ENCODE assay signal across 1 cellular context in the genomic region with DNA sequence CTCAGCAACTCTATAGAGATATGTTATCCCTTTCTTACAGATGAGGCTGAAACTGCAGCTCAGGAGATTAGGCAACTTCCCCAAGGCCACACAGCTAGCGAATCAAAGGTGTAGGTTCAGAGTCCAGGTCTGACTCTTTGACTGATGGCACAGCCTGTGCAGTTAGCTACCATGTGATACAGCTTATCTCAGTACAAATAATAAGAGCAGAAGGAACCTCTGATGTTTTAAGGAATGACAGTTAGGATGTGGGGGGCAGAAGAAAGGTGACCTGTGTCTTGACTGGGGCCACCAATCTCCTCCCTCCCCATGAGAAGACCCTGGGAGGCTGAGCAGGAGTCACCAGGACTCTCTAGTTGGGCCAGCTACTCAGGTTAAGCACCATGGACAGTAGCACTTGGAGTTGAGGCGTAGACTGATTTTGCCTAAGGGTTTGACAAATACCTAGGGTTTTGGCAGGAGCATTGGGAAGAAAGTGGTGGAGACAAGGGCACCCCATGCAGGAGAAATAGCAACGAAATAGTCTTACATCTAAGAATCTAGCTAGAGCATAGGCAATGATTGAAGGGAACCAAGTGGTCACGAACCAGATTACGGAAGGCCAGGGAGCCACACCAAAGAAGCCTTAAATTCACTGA.
A peak's percentile ranks its signal among the peaks of the same experiment; 100 is the strongest.
TF ChIP-seq lines count a peak whose summit lies in the region.

No MANE protein-coding gene starts in this region.

TF ChIP-seq in HepG2, 621 proteins besides CTCF, POLR2A, EP300 and RAD21 (continued from another document and continues in another):
- TF ChIP-seq, protein P1, sequence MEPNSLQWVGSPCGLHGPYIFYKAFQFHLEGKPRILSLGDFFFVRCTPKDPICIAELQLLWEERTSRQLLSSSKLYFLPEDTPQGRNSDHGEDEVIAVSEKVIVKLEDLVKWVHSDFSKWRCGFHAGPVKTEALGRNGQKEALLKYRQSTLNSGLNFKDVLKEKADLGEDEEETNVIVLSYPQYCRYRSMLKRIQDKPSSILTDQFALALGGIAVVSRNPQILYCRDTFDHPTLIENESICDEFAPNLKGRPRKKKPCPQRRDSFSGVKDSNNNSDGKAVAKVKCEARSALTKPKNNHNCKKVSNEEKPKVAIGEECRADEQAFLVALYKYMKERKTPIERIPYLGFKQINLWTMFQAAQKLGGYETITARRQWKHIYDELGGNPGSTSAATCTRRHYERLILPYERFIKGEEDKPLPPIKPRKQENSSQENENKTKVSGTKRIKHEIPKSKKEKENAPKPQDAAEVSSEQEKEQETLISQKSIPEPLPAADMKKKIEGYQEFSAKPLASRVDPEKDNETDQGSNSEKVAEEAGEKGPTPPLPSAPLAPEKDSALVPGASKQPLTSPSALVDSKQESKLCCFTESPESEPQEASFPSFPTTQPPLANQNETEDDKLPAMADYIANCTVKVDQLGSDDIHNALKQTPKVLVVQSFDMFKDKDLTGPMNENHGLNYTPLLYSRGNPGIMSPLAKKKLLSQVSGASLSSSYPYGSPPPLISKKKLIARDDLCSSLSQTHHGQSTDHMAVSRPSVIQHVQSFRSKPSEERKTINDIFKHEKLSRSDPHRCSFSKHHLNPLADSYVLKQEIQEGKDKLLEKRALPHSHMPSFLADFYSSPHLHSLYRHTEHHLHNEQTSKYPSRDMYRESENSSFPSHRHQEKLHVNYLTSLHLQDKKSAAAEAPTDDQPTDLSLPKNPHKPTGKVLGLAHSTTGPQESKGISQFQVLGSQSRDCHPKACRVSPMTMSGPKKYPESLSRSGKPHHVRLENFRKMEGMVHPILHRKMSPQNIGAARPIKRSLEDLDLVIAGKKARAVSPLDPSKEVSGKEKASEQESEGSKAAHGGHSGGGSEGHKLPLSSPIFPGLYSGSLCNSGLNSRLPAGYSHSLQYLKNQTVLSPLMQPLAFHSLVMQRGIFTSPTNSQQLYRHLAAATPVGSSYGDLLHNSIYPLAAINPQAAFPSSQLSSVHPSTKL (CRISPR knock-in tag; IDR thresholded peaks at IDR 0.05), result peak; percentile 100
- no peak for TF ChIP-seq ZNF326 (CRISPR knock-in tag; IDR thresholded peaks at IDR 0.05; ENCODE audit: borderline replicate concordance)
- peak; percentile 50 for TF ChIP-seq STAG1 (CRISPR knock-in tag; IDR thresholded peaks at IDR 0.05)
- TF ChIP-seq, protein P2, sequence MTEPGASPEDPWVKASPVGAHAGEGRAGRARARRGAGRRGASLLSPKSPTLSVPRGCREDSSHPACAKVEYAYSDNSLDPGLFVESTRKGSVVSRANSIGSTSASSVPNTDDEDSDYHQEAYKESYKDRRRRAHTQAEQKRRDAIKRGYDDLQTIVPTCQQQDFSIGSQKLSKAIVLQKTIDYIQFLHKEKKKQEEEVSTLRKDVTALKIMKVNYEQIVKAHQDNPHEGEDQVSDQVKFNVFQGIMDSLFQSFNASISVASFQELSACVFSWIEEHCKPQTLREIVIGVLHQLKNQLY (CRISPR knock-in tag; IDR thresholded peaks at IDR 0.05), result peak; percentile 100
- TF ChIP-seq TRIM24 (CRISPR knock-in tag; IDR thresholded peaks at IDR 0.05), result peak; percentile 96
- peak; percentile 50; the same call in 1 of the 2 replicates for TF ChIP-seq ZMAT3 (CRISPR knock-in tag; conservative IDR thresholded peaks at IDR 0.05)
- peak; percentile 99 for TF ChIP-seq ZNF292 (CRISPR knock-in tag; IDR thresholded peaks at IDR 0.05; ENCODE audit: borderline replicate concordance, low read depth)
- TF ChIP-seq SIN3A (IDR thresholded peaks at IDR 0.05; ENCODE audit: borderline replicate concordance, low read depth, low read length), result 0 out of 2 replicates have a peak, but pooled peaks have one; percentile 10
- TF ChIP-seq, protein P3, sequence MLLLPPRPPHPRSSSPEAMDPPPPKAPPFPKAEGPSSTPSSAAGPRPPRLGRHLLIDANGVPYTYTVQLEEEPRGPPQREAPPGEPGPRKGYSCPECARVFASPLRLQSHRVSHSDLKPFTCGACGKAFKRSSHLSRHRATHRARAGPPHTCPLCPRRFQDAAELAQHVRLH (CRISPR knock-in tag; IDR thresholded peaks at IDR 0.05; ENCODE audit: borderline replicate concordance, low read depth), result peak; percentile 95
- peak; percentile 31; the same call in 1 of the 2 replicates for TF ChIP-seq CREB1 (IDR thresholded peaks at IDR 0.05)
- TF ChIP-seq CREB1 (CRISPR knock-in tag; IDR thresholded peaks at IDR 0.05), result peak; percentile 85
- 0 out of 2 replicates have a peak, but pooled peaks have one; percentile 45 for TF ChIP-seq ETV6 (CRISPR knock-in tag; conservative IDR thresholded peaks at IDR 0.05)
- TF ChIP-seq BRD4 (CRISPR knock-in tag; IDR thresholded peaks at IDR 0.05), result peak; percentile 95
- TF ChIP-seq CBX5 (CRISPR knock-in tag; IDR thresholded peaks at IDR 0.05; ENCODE audit: borderline replicate concordance), result peak; percentile 98; the same call in 1 of the 2 replicates
- TF ChIP-seq, protein P4, sequence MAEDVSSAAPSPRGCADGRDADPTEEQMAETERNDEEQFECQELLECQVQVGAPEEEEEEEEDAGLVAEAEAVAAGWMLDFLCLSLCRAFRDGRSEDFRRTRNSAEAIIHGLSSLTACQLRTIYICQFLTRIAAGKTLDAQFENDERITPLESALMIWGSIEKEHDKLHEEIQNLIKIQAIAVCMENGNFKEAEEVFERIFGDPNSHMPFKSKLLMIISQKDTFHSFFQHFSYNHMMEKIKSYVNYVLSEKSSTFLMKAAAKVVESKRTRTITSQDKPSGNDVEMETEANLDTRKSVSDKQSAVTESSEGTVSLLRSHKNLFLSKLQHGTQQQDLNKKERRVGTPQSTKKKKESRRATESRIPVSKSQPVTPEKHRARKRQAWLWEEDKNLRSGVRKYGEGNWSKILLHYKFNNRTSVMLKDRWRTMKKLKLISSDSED (CRISPR knock-in tag; IDR thresholded peaks at IDR 0.05), result no peak
- peak; percentile 99 for TF ChIP-seq NCOR1 (IDR thresholded peaks at IDR 0.05; ENCODE audit: borderline replicate concordance, low read length)
- TF ChIP-seq GABPA (IDR thresholded peaks at IDR 0.05; ENCODE audit: low read depth, low read length), result no peak
- 0 out of 2 replicates have a peak, but pooled peaks have one; percentile 31 for TF ChIP-seq GABPA (CRISPR knock-in tag; IDR thresholded peaks at IDR 0.05; ENCODE audit: low read depth)
- TF ChIP-seq MYC (CRISPR knock-in tag; IDR thresholded peaks at IDR 0.05; ENCODE audit: borderline replicate concordance), result peak; percentile 79; the same call in 1 of the 2 replicates
- peak; percentile 86 for TF ChIP-seq RFXAP (CRISPR knock-in tag; IDR thresholded peaks at IDR 0.05; ENCODE audit: borderline replicate concordance)
- TF ChIP-seq, protein P5, sequence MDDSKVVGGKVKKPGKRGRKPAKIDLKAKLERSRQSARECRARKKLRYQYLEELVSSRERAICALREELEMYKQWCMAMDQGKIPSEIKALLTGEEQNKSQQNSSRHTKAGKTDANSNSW (CRISPR knock-in tag; IDR thresholded peaks at IDR 0.05; ENCODE audit: borderline replicate concordance), result no peak
- peak; percentile 72; the same call in 1 of the 2 replicates for TF ChIP-seq ZNF552 (CRISPR knock-in tag; IDR thresholded peaks at IDR 0.05; ENCODE audit: borderline replicate concordance)
- TF ChIP-seq, protein P6, sequence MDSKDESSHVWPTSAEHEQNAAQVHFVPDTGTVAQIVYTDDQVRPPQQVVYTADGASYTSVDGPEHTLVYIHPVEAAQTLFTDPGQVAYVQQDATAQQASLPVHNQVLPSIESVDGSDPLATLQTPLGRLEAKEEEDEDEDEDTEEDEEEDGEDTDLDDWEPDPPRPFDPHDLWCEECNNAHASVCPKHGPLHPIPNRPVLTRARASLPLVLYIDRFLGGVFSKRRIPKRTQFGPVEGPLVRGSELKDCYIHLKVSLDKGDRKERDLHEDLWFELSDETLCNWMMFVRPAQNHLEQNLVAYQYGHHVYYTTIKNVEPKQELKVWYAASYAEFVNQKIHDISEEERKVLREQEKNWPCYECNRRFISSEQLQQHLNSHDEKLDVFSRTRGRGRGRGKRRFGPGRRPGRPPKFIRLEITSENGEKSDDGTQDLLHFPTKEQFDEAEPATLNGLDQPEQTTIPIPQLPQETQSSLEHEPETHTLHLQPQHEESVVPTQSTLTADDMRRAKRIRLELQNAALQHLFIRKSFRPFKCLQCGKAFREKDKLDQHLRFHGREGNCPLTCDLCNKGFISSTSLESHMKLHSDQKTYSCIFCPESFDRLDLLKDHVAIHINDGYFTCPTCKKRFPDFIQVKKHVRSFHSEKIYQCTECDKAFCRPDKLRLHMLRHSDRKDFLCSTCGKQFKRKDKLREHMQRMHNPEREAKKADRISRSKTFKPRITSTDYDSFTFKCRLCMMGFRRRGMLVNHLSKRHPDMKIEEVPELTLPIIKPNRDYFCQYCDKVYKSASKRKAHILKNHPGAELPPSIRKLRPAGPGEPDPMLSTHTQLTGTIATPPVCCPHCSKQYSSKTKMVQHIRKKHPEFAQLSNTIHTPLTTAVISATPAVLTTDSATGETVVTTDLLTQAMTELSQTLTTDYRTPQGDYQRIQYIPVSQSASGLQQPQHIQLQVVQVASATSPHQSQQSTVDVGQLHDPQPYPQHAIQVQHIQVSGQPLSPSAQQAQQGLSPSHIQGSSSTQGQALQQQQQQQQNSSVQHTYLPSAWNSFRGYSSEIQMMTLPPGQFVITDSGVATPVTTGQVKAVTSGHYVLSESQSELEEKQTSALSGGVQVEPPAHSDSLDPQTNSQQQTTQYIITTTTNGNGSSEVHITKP (CRISPR knock-in tag; IDR thresholded peaks at IDR 0.05; ENCODE audit: low read depth), result peak; percentile 83
- peak; percentile 43 for TF ChIP-seq TBL1XR1 (IDR thresholded peaks at IDR 0.05; ENCODE audit: borderline replicate concordance, low read length, partially characterized antibody)
- TF ChIP-seq ZNF672 (CRISPR knock-in tag; IDR thresholded peaks at IDR 0.05), result no peak
- peak; percentile 93 for TF ChIP-seq ZNF230 (CRISPR knock-in tag; IDR thresholded peaks at IDR 0.05)
- TF ChIP-seq SATB2 (CRISPR knock-in tag; IDR thresholded peaks at IDR 0.05), result peak; percentile 61; the same call in 1 of the 2 replicates
- TF ChIP-seq, protein P7, sequence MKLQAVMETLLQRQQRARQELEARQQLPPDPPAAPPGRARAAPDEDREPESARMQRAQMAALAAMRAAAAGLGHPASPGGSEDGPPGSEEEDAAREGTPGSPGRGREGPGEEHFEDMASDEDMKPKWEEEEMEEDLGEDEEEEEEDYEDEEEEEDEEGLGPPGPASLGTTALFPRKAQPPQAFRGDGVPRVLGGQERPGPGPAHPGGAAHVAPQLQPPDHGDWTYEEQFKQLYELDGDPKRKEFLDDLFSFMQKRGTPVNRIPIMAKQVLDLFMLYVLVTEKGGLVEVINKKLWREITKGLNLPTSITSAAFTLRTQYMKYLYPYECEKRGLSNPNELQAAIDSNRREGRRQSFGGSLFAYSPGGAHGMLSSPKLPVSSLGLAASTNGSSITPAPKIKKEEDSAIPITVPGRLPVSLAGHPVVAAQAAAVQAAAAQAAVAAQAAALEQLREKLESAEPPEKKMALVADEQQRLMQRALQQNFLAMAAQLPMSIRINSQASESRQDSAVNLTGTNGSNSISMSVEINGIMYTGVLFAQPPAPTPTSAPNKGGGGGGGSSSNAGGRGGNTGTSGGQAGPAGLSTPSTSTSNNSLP (IDR thresholded peaks at IDR 0.05; ENCODE audit: low read depth, low read length), result peak; percentile 94
- no peak for TF ChIP-seq RFX1 (IDR thresholded peaks at IDR 0.05)
- peak; percentile 95 for TF ChIP-seq NFKBIZ (CRISPR knock-in tag; IDR thresholded peaks at IDR 0.05)
- no peak; the same call in 1 of the 2 replicates for TF ChIP-seq ZNF432 (CRISPR knock-in tag; IDR thresholded peaks at IDR 0.05; ENCODE audit: borderline replicate concordance)
- TF ChIP-seq SETDB1 (CRISPR knock-in tag; IDR thresholded peaks at IDR 0.05; ENCODE audit: borderline replicate concordance), result no peak
- no peak for TF ChIP-seq ZNF253 (CRISPR knock-in tag; IDR thresholded peaks at IDR 0.05; ENCODE audit: borderline replicate concordance)
- peak; percentile 97 for TF ChIP-seq FOXJ3 (CRISPR knock-in tag; IDR thresholded peaks at IDR 0.05; ENCODE audit: borderline replicate concordance)
- 0 out of 2 replicates have a peak, but pooled peaks have one; percentile 44 for TF ChIP-seq ZNF841 (CRISPR knock-in tag; IDR thresholded peaks at IDR 0.05; ENCODE audit: borderline replicate concordance)
- TF ChIP-seq, protein P8, sequence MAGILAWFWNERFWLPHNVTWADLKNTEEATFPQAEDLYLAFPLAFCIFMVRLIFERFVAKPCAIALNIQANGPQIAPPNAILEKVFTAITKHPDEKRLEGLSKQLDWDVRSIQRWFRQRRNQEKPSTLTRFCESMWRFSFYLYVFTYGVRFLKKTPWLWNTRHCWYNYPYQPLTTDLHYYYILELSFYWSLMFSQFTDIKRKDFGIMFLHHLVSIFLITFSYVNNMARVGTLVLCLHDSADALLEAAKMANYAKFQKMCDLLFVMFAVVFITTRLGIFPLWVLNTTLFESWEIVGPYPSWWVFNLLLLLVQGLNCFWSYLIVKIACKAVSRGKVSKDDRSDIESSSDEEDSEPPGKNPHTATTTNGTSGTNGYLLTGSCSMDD (CRISPR knock-in tag; IDR thresholded peaks at IDR 0.05), result 0 out of 2 replicates have a peak, but pooled peaks have one; percentile 55
- TF ChIP-seq ZFYVE20 (CRISPR knock-in tag; IDR thresholded peaks at IDR 0.05; ENCODE audit: borderline replicate concordance, low read depth), result no peak
- TF ChIP-seq, protein P9, sequence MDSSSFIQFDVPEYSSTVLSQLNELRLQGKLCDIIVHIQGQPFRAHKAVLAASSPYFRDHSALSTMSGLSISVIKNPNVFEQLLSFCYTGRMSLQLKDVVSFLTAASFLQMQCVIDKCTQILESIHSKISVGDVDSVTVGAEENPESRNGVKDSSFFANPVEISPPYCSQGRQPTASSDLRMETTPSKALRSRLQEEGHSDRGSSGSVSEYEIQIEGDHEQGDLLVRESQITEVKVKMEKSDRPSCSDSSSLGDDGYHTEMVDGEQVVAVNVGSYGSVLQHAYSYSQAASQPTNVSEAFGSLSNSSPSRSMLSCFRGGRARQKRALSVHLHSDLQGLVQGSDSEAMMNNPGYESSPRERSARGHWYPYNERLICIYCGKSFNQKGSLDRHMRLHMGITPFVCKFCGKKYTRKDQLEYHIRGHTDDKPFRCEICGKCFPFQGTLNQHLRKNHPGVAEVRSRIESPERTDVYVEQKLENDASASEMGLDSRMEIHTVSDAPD (CRISPR knock-in tag; IDR thresholded peaks at IDR 0.05), result 0 out of 2 replicates have a peak, but pooled peaks have one; percentile 80
- TF ChIP-seq, protein P10, sequence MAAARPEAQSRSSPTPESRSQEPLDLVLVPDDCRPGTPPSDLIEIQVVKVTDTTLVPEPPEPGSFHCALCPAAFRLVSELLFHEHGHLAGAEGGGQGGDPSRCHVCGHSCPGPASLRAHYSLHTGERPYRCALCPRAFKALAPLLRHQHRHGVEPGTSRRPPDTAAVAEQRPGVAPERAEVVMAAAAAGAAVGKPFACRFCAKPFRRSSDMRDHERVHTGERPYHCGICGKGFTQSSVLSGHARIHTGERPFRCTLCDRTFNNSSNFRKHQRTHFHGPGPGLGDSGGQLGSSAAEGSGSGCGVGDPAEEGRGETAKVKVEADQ (CRISPR knock-in tag; IDR thresholded peaks at IDR 0.05; ENCODE audit: borderline replicate concordance), result no peak
- TF ChIP-seq HES4 (CRISPR knock-in tag; IDR thresholded peaks at IDR 0.05; ENCODE audit: borderline replicate concordance), result no peak
- TF ChIP-seq ZNF562 (CRISPR knock-in tag; IDR thresholded peaks at IDR 0.05; ENCODE audit: borderline replicate concordance), result no peak
- TF ChIP-seq ZNF143 (CRISPR knock-in tag; IDR thresholded peaks at IDR 0.05), result peak; percentile 49
- peak; percentile 96 for TF ChIP-seq PHF5A (CRISPR knock-in tag; IDR thresholded peaks at IDR 0.05; ENCODE audit: low read depth, unreplicated experiment)
- TF ChIP-seq, protein P11, sequence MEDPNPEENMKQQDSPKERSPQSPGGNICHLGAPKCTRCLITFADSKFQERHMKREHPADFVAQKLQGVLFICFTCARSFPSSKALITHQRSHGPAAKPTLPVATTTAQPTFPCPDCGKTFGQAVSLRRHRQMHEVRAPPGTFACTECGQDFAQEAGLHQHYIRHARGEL (CRISPR knock-in tag; IDR thresholded peaks at IDR 0.05), result no peak
- TF ChIP-seq HCFC1 (IDR thresholded peaks at IDR 0.05; ENCODE audit: low read depth, low read length), result no peak
- peak; percentile 48; the same call in 1 of the 2 replicates for TF ChIP-seq ZNF629 (CRISPR knock-in tag; conservative IDR thresholded peaks at IDR 0.05)
- TF ChIP-seq HDAC1 (CRISPR knock-in tag; IDR thresholded peaks at IDR 0.05), result peak; percentile 95
